In the genomic region with DNA sequence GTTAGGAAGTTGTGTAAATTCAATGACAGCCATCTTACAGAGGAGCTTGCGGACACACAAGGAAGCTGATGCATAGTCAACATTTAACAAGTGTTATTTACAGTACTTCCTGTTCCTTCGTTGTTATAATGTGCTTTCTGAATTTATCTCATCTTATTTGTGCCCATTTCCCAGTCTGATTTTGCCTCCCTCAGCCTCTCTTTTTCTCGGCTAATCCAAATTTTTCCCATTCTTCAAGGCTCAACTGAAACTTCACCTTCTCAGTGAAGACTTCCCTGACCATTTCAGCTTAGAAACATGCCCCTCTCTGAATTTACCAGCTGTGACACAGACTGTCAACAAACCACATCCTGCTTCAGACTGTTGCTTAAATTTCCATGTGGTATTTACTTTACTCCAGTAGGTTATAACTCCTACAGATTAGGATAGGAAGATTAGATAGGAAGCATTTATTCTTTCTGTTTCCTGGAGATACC, we compare ENCODE assay signal across 9 cellular contexts. TPM values are rescaled to one million over a fixed set of nuclear protein-coding genes. Genes with fewer than 3 reads are reported as not detected.
A peak's percentile ranks its signal among the peaks of the same experiment; 100 is the strongest.
DNase-seq lines count a peak whose midpoint lies in the region; ATAC-seq, FAIRE-seq and TF ChIP-seq lines count a peak whose summit lies in the region.
"Had no signal": no experiment of that assay in that cellular context is flagged by ENCODE, and none has a peak within 500 bp of the region (broad histone marks: within the 10 kb centered on the region; RNA-seq: fewer than 3 reads in every experiment).

No MANE protein-coding gene starts in this region.

- no peaks in the 10 kb centered on the region for H3K79me1 ChIP-seq in mesenchymal stem cell (replicated peaks; ENCODE audit: low read length, poor library complexity, severe bottlenecking)

- no peak overlapping the region for H2BK120ac ChIP-seq in mesenchymal stem cell (ENCODE audit: low read depth, low read length)

- peak overlapping the region in 1 of 2 experiments; percentile 52 for H3K18ac ChIP-seq in mesenchymal stem cell (ENCODE audit: low read depth in 1 of 2, low read length in 2 of 2)

- H3K9ac ChIP-seq in adipocyte (ENCODE audit: low read length) (no peak overlapping the region), mesenchymal stem cell (ENCODE audit: low read length) (peak overlapping the region; percentile 43)

- intact Hi-C loops in dorsolateral prefrontal cortex (cut with DNase I): no loop called here

- H3K4me1 ChIP-seq in adipocyte (ENCODE audit: control insufficient read depth, insufficient read depth, low read length) (peaks cover 25% of the 10 kb centered on the region), mesenchymal stem cell (ENCODE audit: control insufficient read depth, insufficient read depth, low read depth, low read length) (peaks cover 2% of the 10 kb centered on the region)

- peak overlapping the region; percentile 3 for H2BK5ac ChIP-seq in mesenchymal stem cell (ENCODE audit: low read depth, low read length, poor library complexity, severe bottlenecking)

- H2AFZ ChIP-seq in mesenchymal stem cell (ENCODE audit: low read depth, low read length): no peak overlapping the region

- H2BK12ac ChIP-seq in mesenchymal stem cell (ENCODE audit: low read length in 2 of 2): peak overlapping the region in 1 of 2 experiments; percentile 42

- H3K4me2 ChIP-seq in mesenchymal stem cell (ENCODE audit: low read length, poor library complexity, severe bottlenecking): no peak overlapping the region

- H4K91ac ChIP-seq in mesenchymal stem cell (ENCODE audit: low read length): no peak overlapping the region

- no peak overlapping the region for H4K8ac ChIP-seq in mesenchymal stem cell (ENCODE audit: low read length)

- peak; percentile 84 for FAIRE-seq in GM18507 (lab: Jason Lieb, UNC)

- 38% methylated on average over 3 of the region's 3 CpGs for WGBS in mesenchymal stem cell

- no peak for TF ChIP-seq CTCF in dorsolateral prefrontal cortex (IDR thresholded peaks at IDR 0.05 in 54 of 56, conservative IDR thresholded peaks at IDR 0.05 in 2 of 56; ENCODE audit: low read depth in 1 of 56, partially characterized antibody in 56 of 56)

- no peak overlapping the region for H2BK15ac ChIP-seq in mesenchymal stem cell (ENCODE audit: low read depth, poor library complexity, severe bottlenecking)

- H3K4me3 ChIP-seq in adipocyte (ENCODE audit: low read length) (no peak overlapping the region), mesenchymal stem cell (ENCODE audit: insufficient read depth in 1 of 2, low read depth in 1 of 2, low read length in 2 of 2) (no peak overlapping the region), dorsolateral prefrontal cortex (no peak overlapping the region)

- peak; percentile 80 for ATAC-seq in HG02678 (IDR thresholded peaks at IDR 0.05; ENCODE audit: unreplicated experiment)

- no peak overlapping the region for H3K14ac ChIP-seq in mesenchymal stem cell (ENCODE audit: low read length in 2 of 2)

- H2AK5ac ChIP-seq in mesenchymal stem cell (ENCODE audit: low read length, severe bottlenecking): no peak overlapping the region

- no peaks in the 10 kb centered on the region for H3K9me3 ChIP-seq in adipocyte (ENCODE audit: control insufficient read depth, low read length)
- no peaks in the 10 kb centered on the region for H3K9me3 ChIP-seq in mesenchymal stem cell (ENCODE audit: control insufficient read depth, low read length)

- H3K36me3 ChIP-seq in adipocyte (ENCODE audit: control insufficient read depth, insufficient read depth, low read length, severe bottlenecking): no peaks in the 10 kb centered on the region
- no peaks in the 10 kb centered on the region for H3K36me3 ChIP-seq in mesenchymal stem cell (ENCODE audit: control insufficient read depth in 1 of 2, insufficient read depth in 2 of 2, low read depth in 1 of 2, low read length in 2 of 2)

- DNase-seq in GM18507 (ENCODE audit: extremely low spot score, insufficient read length, low read depth) (no peak), NCI-H2029 treated with DMSO at 0.1 percent for 48 hours (lab: John Stamatoyannopoulos, UW) (peak; percentile 93), adipocyte (ENCODE audit: low read depth) (peak; percentile 56), mesenchymal stem cell (peak; percentile 83), dorsolateral prefrontal cortex (no peak), RPMI8226 (no peak), NCI-H187 (lab: John Stamatoyannopoulos, UW) (no peak)

- no peak overlapping the region for H3K23ac ChIP-seq in mesenchymal stem cell (ENCODE audit: low read length in 2 of 2)

- no peaks in the 10 kb centered on the region for H3K27me3 ChIP-seq in adipocyte (replicated peaks; ENCODE audit: control insufficient read depth, insufficient read depth, low read length)
- H3K27me3 ChIP-seq in mesenchymal stem cell (ENCODE audit: control insufficient read depth in 1 of 2, insufficient read depth in 1 of 2, low read length in 2 of 2): no peaks in the 10 kb centered on the region
- no peaks in the 10 kb centered on the region for H3K27me3 ChIP-seq in dorsolateral prefrontal cortex

- H3K27ac ChIP-seq in mesenchymal stem cell (ENCODE audit: low read length, poor library complexity, severe bottlenecking): peak overlapping the region; percentile 69
- H3K27ac ChIP-seq in dorsolateral prefrontal cortex: peak overlapping the region in 1 of 59 donors; percentile 5

- H3K4ac ChIP-seq in mesenchymal stem cell (ENCODE audit: low read depth in 1 of 2, low read length in 2 of 2): no peak overlapping the region

RNA-seq across cellular contexts. Expression of a gene that starts 55.7 kb away (rescaled TPM):
- 0.04 TPM for polyA plus RNA-seq in mesenchymal stem cell (2013, experiment 1 of 2)
- polyA plus RNA-seq in mesenchymal stem cell (2013, experiment 2 of 2): 0.15 TPM
- total RNA-seq in dorsolateral prefrontal cortex: 100 to 1,000 TPM in 3 of 120 experiments, 10 to 100 TPM in 105, 1 to 10 TPM in 12; 1.5 to 121 (median 30.7) TPM
- total RNA-seq: activated CD8-positive, alpha-beta memory T cell treated with anti-CD3 and anti-CD28 coated beads for 36 hours had no signal

RNA-seq across cellular contexts. Expression of a gene that starts 56.1 kb away (rescaled TPM):
- 0.94 TPM for polyA plus RNA-seq in mesenchymal stem cell (2013, experiment 1 of 2)
- 0.88 TPM for polyA plus RNA-seq in mesenchymal stem cell (2013, experiment 2 of 2)
- total RNA-seq in dorsolateral prefrontal cortex: 10 to 100 TPM in 14 of 120 experiments, 1 to 10 TPM in 106; 1.4 to 28.3 (median 5.4) TPM
- total RNA-seq: activated CD8-positive, alpha-beta memory T cell treated with anti-CD3 and anti-CD28 coated beads for 36 hours had no signal

Comparison
In these comparisons a context has a peak if more than half of its experiments do, and no peak if none do; other contexts are left out.
1. DNase-seq: peak in NCI-H2029 treated with DMSO at 0.1 percent for 48 hours (single experiment), adipocyte (single experiment) and mesenchymal stem cell (single experiment); none in GM18507 (single experiment), dorsolateral prefrontal cortex (0 of 10), RPMI8226 (single experiment) and NCI-H187 (0 of 2).